ENCODE assay signal across 22 cellular contexts in the genomic region with DNA sequence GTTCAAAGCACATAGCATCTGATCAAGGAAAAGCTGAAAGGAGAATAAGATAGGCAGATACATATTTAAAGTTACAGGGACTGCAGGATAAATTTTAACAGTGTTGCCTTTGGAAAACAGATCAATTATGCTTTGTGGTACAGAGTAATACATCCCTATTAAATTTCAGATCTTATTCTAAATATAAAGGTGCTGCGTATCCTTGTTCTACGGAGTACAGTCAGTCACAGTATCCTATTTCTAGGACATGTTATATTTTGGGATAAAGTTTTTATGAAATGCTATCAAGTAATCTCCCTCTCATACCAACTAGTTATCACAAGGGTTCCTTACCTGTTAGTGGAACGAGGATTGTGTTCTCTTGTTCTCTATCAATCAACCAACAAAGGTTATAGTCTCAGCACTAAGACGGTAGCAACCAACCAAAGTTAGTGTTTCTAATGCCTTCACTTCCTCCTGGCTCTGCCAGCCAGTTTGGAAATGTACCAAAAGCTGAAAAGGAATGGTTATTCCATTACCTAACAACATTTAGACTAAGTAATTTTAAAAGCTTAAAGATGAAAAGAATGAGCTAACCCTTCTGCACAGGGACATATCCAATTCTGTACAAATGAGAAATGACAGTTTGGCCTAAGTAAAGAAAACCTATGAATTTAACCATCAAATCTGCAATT.
"Had no signal": no experiment of that assay in that cellular context is flagged by ENCODE, and none has a peak within 500 bp of the region (broad histone marks: within the 10 kb centered on the region; RNA-seq: fewer than 3 reads in every experiment).

No MANE protein-coding gene starts in this region.

- ATAC-seq: activated CD8-positive, alpha-beta memory T cell treated with anti-CD3 and anti-CD28 coated beads, Interleukin-2, amount 10 ng/mL, durations not matched to agents 7 days and 5 days; esophagus mucosa; heart right ventricle; left cardiac atrium; lower lobe of right lung; naive thymus-derived CD8-positive, alpha-beta T cell; right cardiac atrium had no signal

- H3K27me3 Mint-ChIP-seq: activated CD4-positive, alpha-beta memory T cell treated with anti-CD3 and anti-CD28 coated beads for 36 hours; activated CD8-positive, alpha-beta memory T cell treated with anti-CD3 and anti-CD28 coated beads, Interleukin-2, amount 10 ng/mL, durations not matched to agents 7 days and 5 days; activated naive CD8-positive, alpha-beta T cell treated with anti-CD3 and anti-CD28 coated beads for 36 hours; naive thymus-derived CD8-positive, alpha-beta T cell; progenitor cell of endocrine pancreas; stimulated activated naive CD8-positive, alpha-beta T cell treated with anti-CD3 and anti-CD28 coated beads, Interleukin-15, Interleukin-2, amounts not matched to agents 100 ng/mL and 50 ng/mL, for 24 hours; type B pancreatic cell had no signal

- FAIRE-seq: TTC549 had no signal

- H3K9me3 Mint-ChIP-seq: activated CD4-positive, alpha-beta memory T cell treated with anti-CD3 and anti-CD28 coated beads for 36 hours; activated naive CD8-positive, alpha-beta T cell treated with anti-CD3 and anti-CD28 coated beads for 36 hours; naive thymus-derived CD8-positive, alpha-beta T cell; stimulated activated naive CD8-positive, alpha-beta T cell treated with anti-CD3 and anti-CD28 coated beads, Interleukin-15, Interleukin-2, amounts not matched to agents 100 ng/mL and 50 ng/mL, for 24 hours; type B pancreatic cell had no signal

- H3K27ac ChIP-seq: heart right ventricle, lower lobe of right lung, skin epidermis, suprapubic skin had no signal

- DNase-seq: activated CD4-positive, alpha-beta memory T cell treated with anti-CD3 and anti-CD28 coated beads for 36 hours; activated CD8-positive, alpha-beta memory T cell treated with anti-CD3 and anti-CD28 coated beads, Interleukin-2, amount 10 ng/mL, durations not matched to agents 7 days and 5 days; activated naive CD4-positive, alpha-beta T cell; activated naive CD8-positive, alpha-beta T cell treated with anti-CD3 and anti-CD28 coated beads for 36 hours; amniotic stem cell; central memory CD4-positive, alpha-beta T cell; cortex of kidney; effector CD4-positive, alpha-beta T cell; heart right ventricle; left cardiac atrium; lower lobe of right lung; naive thymus-derived CD8-positive, alpha-beta T cell; occipital lobe; right cardiac atrium; stimulated activated CD4-positive, alpha-beta T cell treated with anti-CD3 and anti-CD28 coated beads, Interleukin-2, amount 100 ng/mL, for 48 hours had no signal

- H3K4me3 Mint-ChIP-seq: activated CD4-positive, alpha-beta memory T cell treated with anti-CD3 and anti-CD28 coated beads for 36 hours; activated CD8-positive, alpha-beta memory T cell treated with anti-CD3 and anti-CD28 coated beads, Interleukin-2, amount 10 ng/mL, durations not matched to agents 7 days and 5 days; activated naive CD8-positive, alpha-beta T cell treated with anti-CD3 and anti-CD28 coated beads for 36 hours; naive thymus-derived CD8-positive, alpha-beta T cell; stimulated activated naive CD8-positive, alpha-beta T cell treated with anti-CD3 and anti-CD28 coated beads, Interleukin-15, Interleukin-2, amounts not matched to agents 100 ng/mL and 50 ng/mL, for 24 hours; type B pancreatic cell had no signal

- H3K36me3 ChIP-seq: lower lobe of right lung, suprapubic skin had no signal

- H3K4me1 ChIP-seq: lower lobe of right lung, suprapubic skin had no signal

- H3K4me3 ChIP-seq: heart right ventricle, lower lobe of right lung, skin epidermis, suprapubic skin had no signal

- H3K27me3 ChIP-seq: heart right ventricle, suprapubic skin had no signal

- H3K27ac Mint-ChIP-seq: activated CD4-positive, alpha-beta memory T cell treated with anti-CD3 and anti-CD28 coated beads for 36 hours; activated CD8-positive, alpha-beta memory T cell treated with anti-CD3 and anti-CD28 coated beads, Interleukin-2, amount 10 ng/mL, durations not matched to agents 7 days and 5 days; activated naive CD8-positive, alpha-beta T cell treated with anti-CD3 and anti-CD28 coated beads for 36 hours; naive thymus-derived CD8-positive, alpha-beta T cell; progenitor cell of endocrine pancreas; stimulated activated naive CD8-positive, alpha-beta T cell treated with anti-CD3 and anti-CD28 coated beads, Interleukin-15, Interleukin-2, amounts not matched to agents 100 ng/mL and 50 ng/mL, for 24 hours; type B pancreatic cell had no signal

- H3K36me3 Mint-ChIP-seq: activated CD4-positive, alpha-beta memory T cell treated with anti-CD3 and anti-CD28 coated beads for 36 hours; activated naive CD8-positive, alpha-beta T cell treated with anti-CD3 and anti-CD28 coated beads for 36 hours had no signal

- H3K4me1 Mint-ChIP-seq: activated CD8-positive, alpha-beta memory T cell treated with anti-CD3 and anti-CD28 coated beads, Interleukin-2, amount 10 ng/mL, durations not matched to agents 7 days and 5 days had no signal

- H3K9me3 ChIP-seq: heart right ventricle, lower lobe of right lung, suprapubic skin had no signal
